1 cellular context compared by ENCODE assay signal in genomic region chr1:234851450-234852438, GRCh38.
TF ChIP-seq lines count a peak whose summit lies in the region.

No MANE protein-coding gene starts in this region.

TF ChIP-seq in K562, 482 proteins besides CTCF, POLR2A, EP300 and RAD21 (continued from another document and continues in another):
- no peak for TF ChIP-seq FOXO4 (CRISPR knock-in tag; IDR thresholded peaks at IDR 0.05)
- no peak for TF ChIP-seq NR2C1 (IDR thresholded peaks at IDR 0.05)
- TF ChIP-seq NR2C1 (tag; IDR thresholded peaks at IDR 0.05), result peak; percentile 73
- no peak for TF ChIP-seq POU5F1 (IDR thresholded peaks at IDR 0.05; ENCODE audit: borderline replicate concordance, low read depth, low read length, partially characterized antibody)
- peak; percentile 56; the same call in 1 of the 2 replicates for TF ChIP-seq SMAD4 (CRISPR knock-in tag; conservative IDR thresholded peaks at IDR 0.05)
- no peak for TF ChIP-seq PHTF2 (CRISPR knock-in tag; IDR thresholded peaks at IDR 0.05)
- TF ChIP-seq ZKSCAN3 (CRISPR knock-in tag; IDR thresholded peaks at IDR 0.05), result no peak
- no peak for TF ChIP-seq EP400 (IDR thresholded peaks at IDR 0.05)
- TF ChIP-seq XRCC5 (IDR thresholded peaks at IDR 0.05; ENCODE audit: low read depth, low read length), result no peak
- TF ChIP-seq BDP1 (IDR thresholded peaks at IDR 0.05; ENCODE audit: insufficient read depth, insufficient read length), result no peak
- TF ChIP-seq, protein P1, sequence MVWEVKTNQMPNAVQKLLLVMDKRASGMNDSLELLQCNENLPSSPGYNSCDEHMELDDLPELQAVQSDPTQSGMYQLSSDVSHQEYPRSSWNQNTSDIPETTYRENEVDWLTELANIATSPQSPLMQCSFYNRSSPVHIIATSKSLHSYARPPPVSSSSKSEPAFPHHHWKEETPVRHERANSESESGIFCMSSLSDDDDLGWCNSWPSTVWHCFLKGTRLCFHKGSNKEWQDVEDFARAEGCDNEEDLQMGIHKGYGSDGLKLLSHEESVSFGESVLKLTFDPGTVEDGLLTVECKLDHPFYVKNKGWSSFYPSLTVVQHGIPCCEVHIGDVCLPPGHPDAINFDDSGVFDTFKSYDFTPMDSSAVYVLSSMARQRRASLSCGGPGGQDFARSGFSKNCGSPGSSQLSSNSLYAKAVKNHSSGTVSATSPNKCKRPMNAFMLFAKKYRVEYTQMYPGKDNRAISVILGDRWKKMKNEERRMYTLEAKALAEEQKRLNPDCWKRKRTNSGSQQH (CRISPR knock-in tag; IDR thresholded peaks at IDR 0.05), result no peak
- TF ChIP-seq EZH2 (IDR thresholded peaks at IDR 0.05; ENCODE audit: borderline replicate concordance, low read depth, low read length), result no peak
- peak in 1 of 2 experiments; percentile 60; a peak in 1 of 4 replicates for TF ChIP-seq HDAC1 (IDR thresholded peaks at IDR 0.05)
- TF ChIP-seq ZNF143 (CRISPR knock-in tag; IDR thresholded peaks at IDR 0.05), result no peak
- TF ChIP-seq, protein P2, sequence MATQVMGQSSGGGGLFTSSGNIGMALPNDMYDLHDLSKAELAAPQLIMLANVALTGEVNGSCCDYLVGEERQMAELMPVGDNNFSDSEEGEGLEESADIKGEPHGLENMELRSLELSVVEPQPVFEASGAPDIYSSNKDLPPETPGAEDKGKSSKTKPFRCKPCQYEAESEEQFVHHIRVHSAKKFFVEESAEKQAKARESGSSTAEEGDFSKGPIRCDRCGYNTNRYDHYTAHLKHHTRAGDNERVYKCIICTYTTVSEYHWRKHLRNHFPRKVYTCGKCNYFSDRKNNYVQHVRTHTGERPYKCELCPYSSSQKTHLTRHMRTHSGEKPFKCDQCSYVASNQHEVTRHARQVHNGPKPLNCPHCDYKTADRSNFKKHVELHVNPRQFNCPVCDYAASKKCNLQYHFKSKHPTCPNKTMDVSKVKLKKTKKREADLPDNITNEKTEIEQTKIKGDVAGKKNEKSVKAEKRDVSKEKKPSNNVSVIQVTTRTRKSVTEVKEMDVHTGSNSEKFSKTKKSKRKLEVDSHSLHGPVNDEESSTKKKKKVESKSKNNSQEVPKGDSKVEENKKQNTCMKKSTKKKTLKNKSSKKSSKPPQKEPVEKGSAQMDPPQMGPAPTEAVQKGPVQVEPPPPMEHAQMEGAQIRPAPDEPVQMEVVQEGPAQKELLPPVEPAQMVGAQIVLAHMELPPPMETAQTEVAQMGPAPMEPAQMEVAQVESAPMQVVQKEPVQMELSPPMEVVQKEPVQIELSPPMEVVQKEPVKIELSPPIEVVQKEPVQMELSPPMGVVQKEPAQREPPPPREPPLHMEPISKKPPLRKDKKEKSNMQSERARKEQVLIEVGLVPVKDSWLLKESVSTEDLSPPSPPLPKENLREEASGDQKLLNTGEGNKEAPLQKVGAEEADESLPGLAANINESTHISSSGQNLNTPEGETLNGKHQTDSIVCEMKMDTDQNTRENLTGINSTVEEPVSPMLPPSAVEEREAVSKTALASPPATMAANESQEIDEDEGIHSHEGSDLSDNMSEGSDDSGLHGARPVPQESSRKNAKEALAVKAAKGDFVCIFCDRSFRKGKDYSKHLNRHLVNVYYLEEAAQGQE (CRISPR knock-in tag; IDR thresholded peaks at IDR 0.05; ENCODE audit: low read depth), result no peak
- TF ChIP-seq CBFB (CRISPR knock-in tag; IDR thresholded peaks at IDR 0.05), result no peak
- TF ChIP-seq KAT2B (IDR thresholded peaks at IDR 0.05; ENCODE audit: low read depth, low read length), result no peak
- no peak for TF ChIP-seq PHF21A (IDR thresholded peaks at IDR 0.05; ENCODE audit: borderline replicate concordance, low read depth)
- TF ChIP-seq ARNT (IDR thresholded peaks at IDR 0.05), result no peak
- TF ChIP-seq, protein P3, sequence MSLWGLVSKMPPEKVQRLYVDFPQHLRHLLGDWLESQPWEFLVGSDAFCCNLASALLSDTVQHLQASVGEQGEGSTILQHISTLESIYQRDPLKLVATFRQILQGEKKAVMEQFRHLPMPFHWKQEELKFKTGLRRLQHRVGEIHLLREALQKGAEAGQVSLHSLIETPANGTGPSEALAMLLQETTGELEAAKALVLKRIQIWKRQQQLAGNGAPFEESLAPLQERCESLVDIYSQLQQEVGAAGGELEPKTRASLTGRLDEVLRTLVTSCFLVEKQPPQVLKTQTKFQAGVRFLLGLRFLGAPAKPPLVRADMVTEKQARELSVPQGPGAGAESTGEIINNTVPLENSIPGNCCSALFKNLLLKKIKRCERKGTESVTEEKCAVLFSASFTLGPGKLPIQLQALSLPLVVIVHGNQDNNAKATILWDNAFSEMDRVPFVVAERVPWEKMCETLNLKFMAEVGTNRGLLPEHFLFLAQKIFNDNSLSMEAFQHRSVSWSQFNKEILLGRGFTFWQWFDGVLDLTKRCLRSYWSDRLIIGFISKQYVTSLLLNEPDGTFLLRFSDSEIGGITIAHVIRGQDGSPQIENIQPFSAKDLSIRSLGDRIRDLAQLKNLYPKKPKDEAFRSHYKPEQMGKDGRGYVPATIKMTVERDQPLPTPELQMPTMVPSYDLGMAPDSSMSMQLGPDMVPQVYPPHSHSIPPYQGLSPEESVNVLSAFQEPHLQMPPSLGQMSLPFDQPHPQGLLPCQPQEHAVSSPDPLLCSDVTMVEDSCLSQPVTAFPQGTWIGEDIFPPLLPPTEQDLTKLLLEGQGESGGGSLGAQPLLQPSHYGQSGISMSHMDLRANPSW (CRISPR knock-in tag; IDR thresholded peaks at IDR 0.05), result no peak
- TF ChIP-seq, protein P4, sequence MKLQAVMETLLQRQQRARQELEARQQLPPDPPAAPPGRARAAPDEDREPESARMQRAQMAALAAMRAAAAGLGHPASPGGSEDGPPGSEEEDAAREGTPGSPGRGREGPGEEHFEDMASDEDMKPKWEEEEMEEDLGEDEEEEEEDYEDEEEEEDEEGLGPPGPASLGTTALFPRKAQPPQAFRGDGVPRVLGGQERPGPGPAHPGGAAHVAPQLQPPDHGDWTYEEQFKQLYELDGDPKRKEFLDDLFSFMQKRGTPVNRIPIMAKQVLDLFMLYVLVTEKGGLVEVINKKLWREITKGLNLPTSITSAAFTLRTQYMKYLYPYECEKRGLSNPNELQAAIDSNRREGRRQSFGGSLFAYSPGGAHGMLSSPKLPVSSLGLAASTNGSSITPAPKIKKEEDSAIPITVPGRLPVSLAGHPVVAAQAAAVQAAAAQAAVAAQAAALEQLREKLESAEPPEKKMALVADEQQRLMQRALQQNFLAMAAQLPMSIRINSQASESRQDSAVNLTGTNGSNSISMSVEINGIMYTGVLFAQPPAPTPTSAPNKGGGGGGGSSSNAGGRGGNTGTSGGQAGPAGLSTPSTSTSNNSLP (IDR thresholded peaks at IDR 0.05; ENCODE audit: borderline replicate concordance, low read depth, low read length), result no peak
- TF ChIP-seq ZFP36 (IDR thresholded peaks at IDR 0.05; ENCODE audit: low read depth, low read length, partially characterized antibody), result no peak
- TF ChIP-seq, protein P5, sequence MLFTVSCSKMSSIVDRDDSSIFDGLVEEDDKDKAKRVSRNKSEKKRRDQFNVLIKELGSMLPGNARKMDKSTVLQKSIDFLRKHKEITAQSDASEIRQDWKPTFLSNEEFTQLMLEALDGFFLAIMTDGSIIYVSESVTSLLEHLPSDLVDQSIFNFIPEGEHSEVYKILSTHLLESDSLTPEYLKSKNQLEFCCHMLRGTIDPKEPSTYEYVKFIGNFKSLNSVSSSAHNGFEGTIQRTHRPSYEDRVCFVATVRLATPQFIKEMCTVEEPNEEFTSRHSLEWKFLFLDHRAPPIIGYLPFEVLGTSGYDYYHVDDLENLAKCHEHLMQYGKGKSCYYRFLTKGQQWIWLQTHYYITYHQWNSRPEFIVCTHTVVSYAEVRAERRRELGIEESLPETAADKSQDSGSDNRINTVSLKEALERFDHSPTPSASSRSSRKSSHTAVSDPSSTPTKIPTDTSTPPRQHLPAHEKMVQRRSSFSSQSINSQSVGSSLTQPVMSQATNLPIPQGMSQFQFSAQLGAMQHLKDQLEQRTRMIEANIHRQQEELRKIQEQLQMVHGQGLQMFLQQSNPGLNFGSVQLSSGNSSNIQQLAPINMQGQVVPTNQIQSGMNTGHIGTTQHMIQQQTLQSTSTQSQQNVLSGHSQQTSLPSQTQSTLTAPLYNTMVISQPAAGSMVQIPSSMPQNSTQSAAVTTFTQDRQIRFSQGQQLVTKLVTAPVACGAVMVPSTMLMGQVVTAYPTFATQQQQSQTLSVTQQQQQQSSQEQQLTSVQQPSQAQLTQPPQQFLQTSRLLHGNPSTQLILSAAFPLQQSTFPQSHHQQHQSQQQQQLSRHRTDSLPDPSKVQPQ (CRISPR knock-in tag; IDR thresholded peaks at IDR 0.05; ENCODE audit: borderline replicate concordance), result no peak
- TF ChIP-seq, protein P6, sequence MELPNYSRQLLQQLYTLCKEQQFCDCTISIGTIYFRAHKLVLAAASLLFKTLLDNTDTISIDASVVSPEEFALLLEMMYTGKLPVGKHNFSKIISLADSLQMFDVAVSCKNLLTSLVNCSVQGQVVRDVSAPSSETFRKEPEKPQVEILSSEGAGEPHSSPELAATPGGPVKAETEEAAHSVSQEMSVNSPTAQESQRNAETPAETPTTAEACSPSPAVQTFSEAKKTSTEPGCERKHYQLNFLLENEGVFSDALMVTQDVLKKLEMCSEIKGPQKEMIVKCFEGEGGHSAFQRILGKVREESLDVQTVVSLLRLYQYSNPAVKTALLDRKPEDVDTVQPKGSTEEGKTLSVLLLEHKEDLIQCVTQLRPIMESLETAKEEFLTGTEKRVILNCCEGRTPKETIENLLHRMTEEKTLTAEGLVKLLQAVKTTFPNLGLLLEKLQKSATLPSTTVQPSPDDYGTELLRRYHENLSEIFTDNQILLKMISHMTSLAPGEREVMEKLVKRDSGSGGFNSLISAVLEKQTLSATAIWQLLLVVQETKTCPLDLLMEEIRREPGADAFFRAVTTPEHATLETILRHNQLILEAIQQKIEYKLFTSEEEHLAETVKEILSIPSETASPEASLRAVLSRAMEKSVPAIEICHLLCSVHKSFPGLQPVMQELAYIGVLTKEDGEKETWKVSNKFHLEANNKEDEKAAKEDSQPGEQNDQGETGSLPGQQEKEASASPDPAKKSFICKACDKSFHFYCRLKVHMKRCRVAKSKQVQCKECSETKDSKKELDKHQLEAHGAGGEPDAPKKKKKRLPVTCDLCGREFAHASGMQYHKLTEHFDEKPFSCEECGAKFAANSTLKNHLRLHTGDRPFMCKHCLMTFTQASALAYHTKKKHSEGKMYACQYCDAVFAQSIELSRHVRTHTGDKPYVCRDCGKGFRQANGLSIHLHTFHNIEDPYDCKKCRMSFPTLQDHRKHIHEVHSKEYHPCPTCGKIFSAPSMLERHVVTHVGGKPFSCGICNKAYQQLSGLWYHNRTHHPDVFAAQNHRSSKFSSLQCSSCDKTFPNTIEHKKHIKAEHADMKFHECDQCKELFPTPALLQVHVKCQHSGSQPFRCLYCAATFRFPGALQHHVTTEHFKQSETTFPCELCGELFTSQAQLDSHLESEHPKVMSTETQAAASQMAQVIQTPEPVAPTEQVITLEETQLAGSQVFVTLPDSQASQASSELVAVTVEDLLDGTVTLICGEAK (IDR thresholded peaks at IDR 0.05), result peak; percentile 61; the same call in 1 of the 2 replicates
- TF ChIP-seq, protein P6 (CRISPR knock-in tag; IDR thresholded peaks at IDR 0.05), result no peak
- TF ChIP-seq, protein P7, sequence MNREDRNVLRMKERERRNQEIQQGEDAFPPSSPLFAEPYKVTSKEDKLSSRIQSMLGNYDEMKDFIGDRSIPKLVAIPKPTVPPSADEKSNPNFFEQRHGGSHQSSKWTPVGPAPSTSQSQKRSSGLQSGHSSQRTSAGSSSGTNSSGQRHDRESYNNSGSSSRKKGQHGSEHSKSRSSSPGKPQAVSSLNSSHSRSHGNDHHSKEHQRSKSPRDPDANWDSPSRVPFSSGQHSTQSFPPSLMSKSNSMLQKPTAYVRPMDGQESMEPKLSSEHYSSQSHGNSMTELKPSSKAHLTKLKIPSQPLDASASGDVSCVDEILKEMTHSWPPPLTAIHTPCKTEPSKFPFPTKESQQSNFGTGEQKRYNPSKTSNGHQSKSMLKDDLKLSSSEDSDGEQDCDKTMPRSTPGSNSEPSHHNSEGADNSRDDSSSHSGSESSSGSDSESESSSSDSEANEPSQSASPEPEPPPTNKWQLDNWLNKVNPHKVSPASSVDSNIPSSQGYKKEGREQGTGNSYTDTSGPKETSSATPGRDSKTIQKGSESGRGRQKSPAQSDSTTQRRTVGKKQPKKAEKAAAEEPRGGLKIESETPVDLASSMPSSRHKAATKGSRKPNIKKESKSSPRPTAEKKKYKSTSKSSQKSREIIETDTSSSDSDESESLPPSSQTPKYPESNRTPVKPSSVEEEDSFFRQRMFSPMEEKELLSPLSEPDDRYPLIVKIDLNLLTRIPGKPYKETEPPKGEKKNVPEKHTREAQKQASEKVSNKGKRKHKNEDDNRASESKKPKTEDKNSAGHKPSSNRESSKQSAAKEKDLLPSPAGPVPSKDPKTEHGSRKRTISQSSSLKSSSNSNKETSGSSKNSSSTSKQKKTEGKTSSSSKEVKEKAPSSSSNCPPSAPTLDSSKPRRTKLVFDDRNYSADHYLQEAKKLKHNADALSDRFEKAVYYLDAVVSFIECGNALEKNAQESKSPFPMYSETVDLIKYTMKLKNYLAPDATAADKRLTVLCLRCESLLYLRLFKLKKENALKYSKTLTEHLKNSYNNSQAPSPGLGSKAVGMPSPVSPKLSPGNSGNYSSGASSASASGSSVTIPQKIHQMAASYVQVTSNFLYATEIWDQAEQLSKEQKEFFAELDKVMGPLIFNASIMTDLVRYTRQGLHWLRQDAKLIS (CRISPR knock-in tag; IDR thresholded peaks at IDR 0.05), result no peak
- TF ChIP-seq GTF2E2 (tag; IDR thresholded peaks at IDR 0.05), result no peak
